ENCODE assay signal across 13 cellular contexts in genomic region chr18:57839942-57840381, GRCh38. TPM values are rescaled to one million over a fixed set of nuclear protein-coding genes. Genes with fewer than 3 reads are reported as not detected.
A peak's percentile ranks its signal among the peaks of the same experiment; 100 is the strongest.
DNase-seq lines count a peak whose midpoint lies in the region; ATAC-seq and TF ChIP-seq lines count a peak whose summit lies in the region.
"Had no signal": no experiment of that assay in that cellular context is flagged by ENCODE, and none has a peak within 500 bp of the region (broad histone marks: within the 10 kb centered on the region; RNA-seq: fewer than 3 reads in every experiment).

No MANE protein-coding gene starts in this region.

- intact Hi-C loops in PC-3 (cut with micrococcal nuclease), result no loop called here

- DNase-seq in GM03348 (ENCODE audit: low spot score) (peak; percentile 46), PC-3 (peak; percentile 88), dermis microvascular lymphatic vessel endothelial cell (ENCODE audit: low read depth in 2 of 2) (peak; percentile 7 to 66), osteoblast (ENCODE audit: insufficient read length, low spot score, missing footprints) (peak; percentile 76), erythroblast (lab: John Stamatoyannopoulos, UW) (no peak), NCI-H187 treated with DMSO at 0.1 percent for 48 hours (lab: John Stamatoyannopoulos, UW) (no peak), cerebellum (ENCODE audit: low spot score) (no peak), COLO829 (ENCODE audit: low spot score) (no peak)
- DNase-seq: activated CD4-positive, alpha-beta T cell treated with anti-CD3 and anti-CD28 coated beads for 36 hours; COR-L47; NCI-H1417 treated with DMSO at 0.1 percent for 48 hours; NCI-H526 treated with DMSO at 0.1 percent for 48 hours had no signal

- H2AFZ ChIP-seq in PC-3 (ENCODE audit: low read length) (peak overlapping the region; percentile 47; the same call in 1 of the 2 replicates), osteoblast (ENCODE audit: low read length) (peak overlapping the region; percentile 77)

- H3K27me3 ChIP-seq in PC-3 (ENCODE audit: low read length) (no peaks in the 10 kb centered on the region), osteoblast (ENCODE audit: insufficient read depth, low read length) (no peaks in the 10 kb centered on the region)
- H3K27me3 ChIP-seq: cardiac muscle cell had no signal

- TF ChIP-seq POLR2A in erythroblast (IDR thresholded peaks at IDR 0.05; ENCODE audit: low read length), result no peak

- POLR2A ChIA-PET in PC-3 (lab: Charles Lee; ENCODE audit: unreplicated experiment), result interaction anchor here (0.5 kb wide), 1 partner anchor 13 kb away, joined by 3 read pairs; no protein-coding TSS in a partner anchor

- peak overlapping the region; percentile 57 for H3K4me2 ChIP-seq in PC-3 (ENCODE audit: low read length)
- H3K4me2 ChIP-seq in osteoblast (ENCODE audit: insufficient read depth, low read length), result peak overlapping the region; percentile 82

- H3K4me1 ChIP-seq in PC-3 (ENCODE audit: insufficient read depth, low read length) (peaks cover 16% of the 10 kb centered on the region), osteoblast (ENCODE audit: insufficient read depth, low read length) (peaks cover 17% of the 10 kb centered on the region)

- peak; percentile 79 for ATAC-seq in PC-3
- ATAC-seq: activated CD4-positive, alpha-beta T cell treated with anti-CD3 and anti-CD28 coated beads for 36 hours had no signal

- H3K9me3 ChIP-seq in PC-3 (ENCODE audit: low read length) (no peaks in the 10 kb centered on the region), osteoblast (ENCODE audit: low read depth, low read length) (no peaks in the 10 kb centered on the region)

- H3K36me3 ChIP-seq in PC-3 (ENCODE audit: low read depth, low read length) (no peaks in the 10 kb centered on the region), osteoblast (ENCODE audit: insufficient read depth, low read length) (no peaks in the 10 kb centered on the region)
- H3K36me3 ChIP-seq: cardiac muscle cell had no signal

- H3K79me2 ChIP-seq in PC-3 (ENCODE audit: low read length) (no peaks in the 10 kb centered on the region), osteoblast (ENCODE audit: insufficient read depth, low read length) (no peaks in the 10 kb centered on the region)

- H3K4me3 ChIP-seq in PC-3 (ENCODE audit: low read length) (no peak overlapping the region), osteoblast (ENCODE audit: insufficient read depth, low read length) (peak overlapping the region; percentile 48)
- H3K4me3 ChIP-seq: cardiac muscle cell had no signal

- no peak overlapping the region for H3K27ac ChIP-seq in PC-3 (ENCODE audit: low read length)
- H3K27ac ChIP-seq in osteoblast (ENCODE audit: low read depth, low read length), result peak overlapping the region; percentile 84
- H3K27ac ChIP-seq: cardiac muscle cell had no signal

- TF ChIP-seq CTCF in PC-3 (conservative IDR thresholded peaks at IDR 0.05; ENCODE audit: low read depth, low read length) (no peak), osteoblast (IDR thresholded peaks at IDR 0.05; ENCODE audit: extremely low read depth, low read depth, low read length) (no peak)

- CTCF ChIA-PET in PC-3 (lab: Charles Lee), result no interaction called here

- H4K20me1 ChIP-seq in PC-3 (ENCODE audit: low read length), result no peaks in the 10 kb centered on the region
- H4K20me1 ChIP-seq in osteoblast (ENCODE audit: insufficient read depth, low read length), result no peaks in the 10 kb centered on the region

- H3K9me2 ChIP-seq in PC-3 (replicated peaks; ENCODE audit: low read length), result no peaks in the 10 kb centered on the region

- H3F3A ChIP-seq in PC-3 (ENCODE audit: low read length, unreplicated experiment), result no peaks in the 10 kb centered on the region

- H3K9ac ChIP-seq in PC-3 (ENCODE audit: low read length), result no peak overlapping the region

- no TSS peak for BruUV-seq in PC-3 (replicated peaks; lab: Mats Ljungman, UMichigan)

RNA-seq across cellular contexts. Expression of gene ATP8B1, which starts 36.8 kb away (rescaled TPM):
- total RNA-seq in PC-3 (2014; rRNA removed) (18.4 and 24.8 TPM in 2 replicates), dermis microvascular lymphatic vessel endothelial cell (18.2 and 34.0 TPM in 2 replicates), osteoblast (41.5 and 46.7 TPM in 2 replicates), cerebellum (2.3 TPM)
- total RNA-seq: activated CD4-positive, alpha-beta T cell treated with anti-CD3 and anti-CD28 coated beads for 36 hours had no signal

Comparison
In these comparisons a context has a peak if more than half of its experiments do, and no peak if none do; other contexts are left out.
1. DNase-seq: peak in GM03348 (single experiment), PC-3 (single experiment), dermis microvascular lymphatic vessel endothelial cell (2 of 2) and osteoblast (single experiment); none in erythroblast (0 of 2), NCI-H187 treated with DMSO at 0.1 percent for 48 hours (single experiment), cerebellum (single experiment) and COLO829 (single experiment).